20 cellular contexts compared by ENCODE assay signal in the genomic region with DNA sequence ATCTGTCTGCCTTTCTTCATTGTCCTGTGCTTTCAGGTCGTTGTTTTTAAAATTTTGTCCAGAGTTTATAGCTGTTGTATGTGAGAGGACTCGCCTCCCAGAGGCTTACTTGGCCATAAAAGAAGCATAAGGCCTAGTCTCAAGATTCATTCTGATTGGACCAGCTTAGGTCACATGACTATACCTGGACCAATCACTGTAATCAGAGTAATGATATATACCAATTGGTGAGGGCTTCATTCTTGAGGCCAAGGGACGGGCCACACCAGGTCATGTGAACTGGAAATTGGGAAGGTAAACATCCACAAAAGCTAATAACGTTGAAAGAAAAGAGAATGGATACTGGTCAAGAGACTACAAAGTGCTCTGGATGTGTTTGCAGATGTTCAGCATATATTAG.
"Had no signal": no experiment of that assay in that cellular context is flagged by ENCODE, and none has a peak within 500 bp of the region (broad histone marks: within the 10 kb centered on the region; RNA-seq: fewer than 3 reads in every experiment).

No MANE protein-coding gene starts in this region.

- H3K9me3 ChIP-seq: heart right ventricle, ovary, tibial artery had no signal

- H3K9me3 Mint-ChIP-seq: activated CD4-positive, alpha-beta memory T cell treated with anti-CD3 and anti-CD28 coated beads, Interleukin-2, amount 10 ng/mL, durations not matched to agents 7 days and 5 days; activated naive CD8-positive, alpha-beta T cell treated with anti-CD3 and anti-CD28 coated beads for 36 hours; activated T-helper 17 cell treated with anti-CD3 and anti-CD28 coated beads, Interleukin-2, amount 50 U/mL, for 72 hours; effector memory CD8-positive, alpha-beta T cell; immature natural killer cell; naive thymus-derived CD8-positive, alpha-beta T cell; T-helper 2 cell treated with Interferon-gamma antibody and Interleukin-4, amounts not matched to agents 5 μg/mL and 100 μg/mL, for 36 hours had no signal

- H3K27me3 ChIP-seq: ovary had no signal

- H3K4me1 Mint-ChIP-seq: activated CD4-positive, alpha-beta memory T cell treated with anti-CD3 and anti-CD28 coated beads, Interleukin-2, amount 10 ng/mL, durations not matched to agents 7 days and 5 days; activated CD4-positive, alpha-beta T cell treated with anti-CD3 and anti-CD28 coated beads for 36 hours; activated CD8-positive, alpha-beta memory T cell treated with anti-CD3 and anti-CD28 coated beads, Interleukin-2, amount 10 ng/mL, durations not matched to agents 7 days and 5 days; activated naive CD8-positive, alpha-beta T cell treated with anti-CD3 and anti-CD28 coated beads for 36 hours; activated T-helper 17 cell treated with anti-CD3 and anti-CD28 coated beads, Interleukin-2, amount 50 U/mL, for 72 hours; immature natural killer cell; naive thymus-derived CD8-positive, alpha-beta T cell; stimulated activated memory B cell treated with anti-CD40 and anti-IgM and Interleukin-4, amounts not matched to agents 10 μg/mL and 1 μg/mL and 100 μg/mL, for 72 hours had no signal

- H3K4me3 Mint-ChIP-seq: activated CD4-positive, alpha-beta memory T cell treated with anti-CD3 and anti-CD28 coated beads, Interleukin-2, amount 10 ng/mL, durations not matched to agents 7 days and 5 days; activated CD4-positive, alpha-beta T cell treated with anti-CD3 and anti-CD28 coated beads for 36 hours; activated CD8-positive, alpha-beta memory T cell treated with anti-CD3 and anti-CD28 coated beads, Interleukin-2, amount 10 ng/mL, durations not matched to agents 7 days and 5 days; activated naive CD8-positive, alpha-beta T cell treated with anti-CD3 and anti-CD28 coated beads for 36 hours; activated T-helper 17 cell treated with anti-CD3 and anti-CD28 coated beads, Interleukin-2, amount 50 U/mL, for 72 hours; effector memory CD8-positive, alpha-beta T cell; immature natural killer cell; naive thymus-derived CD8-positive, alpha-beta T cell; stimulated activated memory B cell treated with anti-CD40 and anti-IgM and Interleukin-4, amounts not matched to agents 10 μg/mL and 1 μg/mL and 100 μg/mL, for 72 hours; T-helper 2 cell treated with Interferon-gamma antibody and Interleukin-4, amounts not matched to agents 5 μg/mL and 100 μg/mL, for 36 hours; WTC11 had no signal

- H3K4me1 ChIP-seq: heart right ventricle had no signal

- ATAC-seq: activated CD4-positive, alpha-beta T cell treated with anti-CD3 and anti-CD28 coated beads for 36 hours; activated CD8-positive, alpha-beta memory T cell treated with anti-CD3 and anti-CD28 coated beads, Interleukin-2, amount 10 ng/mL, durations not matched to agents 7 days and 5 days; activated T-helper 17 cell treated with anti-CD3 and anti-CD28 coated beads, Interleukin-2, amount 50 U/mL, for 72 hours; effector memory CD8-positive, alpha-beta T cell; heart right ventricle; naive thymus-derived CD8-positive, alpha-beta T cell; sciatic nerve; stimulated activated memory B cell treated with anti-CD40 and anti-IgM and Interleukin-4, amounts not matched to agents 10 μg/mL and 1 μg/mL and 100 μg/mL, for 72 hours; WTC11 had no signal

- DNase-seq: activated CD4-positive, alpha-beta memory T cell treated with anti-CD3 and anti-CD28 coated beads, Interleukin-2, amount 10 ng/mL, durations not matched to agents 7 days and 5 days; activated CD4-positive, alpha-beta T cell treated with anti-CD3 and anti-CD28 coated beads for 36 hours; activated CD8-positive, alpha-beta memory T cell treated with anti-CD3 and anti-CD28 coated beads, Interleukin-2, amount 10 ng/mL, durations not matched to agents 7 days and 5 days; activated naive CD4-positive, alpha-beta T cell; activated naive CD8-positive, alpha-beta T cell treated with anti-CD3 and anti-CD28 coated beads for 36 hours; amniotic stem cell; caudate nucleus; effector memory CD8-positive, alpha-beta T cell; heart right ventricle; immature natural killer cell; mesendoderm; naive thymus-derived CD8-positive, alpha-beta T cell; ovary; stimulated activated CD4-positive, alpha-beta T cell treated with anti-CD3 and anti-CD28 coated beads, Interleukin-4, amount 100 ng/mL, for 24 hours; tibial artery had no signal

- H3K36me3 Mint-ChIP-seq: activated CD8-positive, alpha-beta memory T cell treated with anti-CD3 and anti-CD28 coated beads, Interleukin-2, amount 10 ng/mL, durations not matched to agents 7 days and 5 days; activated naive CD8-positive, alpha-beta T cell treated with anti-CD3 and anti-CD28 coated beads for 36 hours; immature natural killer cell; naive thymus-derived CD8-positive, alpha-beta T cell; stimulated activated memory B cell treated with anti-CD40 and anti-IgM and Interleukin-4, amounts not matched to agents 10 μg/mL and 1 μg/mL and 100 μg/mL, for 72 hours had no signal

- H3K27ac Mint-ChIP-seq: activated CD4-positive, alpha-beta memory T cell treated with anti-CD3 and anti-CD28 coated beads, Interleukin-2, amount 10 ng/mL, durations not matched to agents 7 days and 5 days; activated CD4-positive, alpha-beta T cell treated with anti-CD3 and anti-CD28 coated beads for 36 hours; activated CD8-positive, alpha-beta memory T cell treated with anti-CD3 and anti-CD28 coated beads, Interleukin-2, amount 10 ng/mL, durations not matched to agents 7 days and 5 days; activated naive CD8-positive, alpha-beta T cell treated with anti-CD3 and anti-CD28 coated beads for 36 hours; activated T-helper 17 cell treated with anti-CD3 and anti-CD28 coated beads, Interleukin-2, amount 50 U/mL, for 72 hours; effector memory CD8-positive, alpha-beta T cell; immature natural killer cell; naive thymus-derived CD8-positive, alpha-beta T cell; stimulated activated memory B cell treated with anti-CD40 and anti-IgM and Interleukin-4, amounts not matched to agents 10 μg/mL and 1 μg/mL and 100 μg/mL, for 72 hours; T-helper 2 cell treated with Interferon-gamma antibody and Interleukin-4, amounts not matched to agents 5 μg/mL and 100 μg/mL, for 36 hours; WTC11 had no signal

- H3K4me3 ChIP-seq: heart right ventricle, ovary, tibial artery had no signal

- H3K27ac ChIP-seq: heart right ventricle, ovary, tibial artery had no signal

- H3K36me3 ChIP-seq: heart right ventricle, ovary, tibial artery had no signal
